In genomic region chr1:77889240-77889637, GRCh38 we compare ENCODE assay signal across 8 cellular contexts. TPM values are rescaled to one million over a fixed set of nuclear protein-coding genes. Genes with fewer than 3 reads are reported as not detected.
DNase-seq lines count a peak whose midpoint lies in the region; ATAC-seq, FAIRE-seq and TF ChIP-seq lines count a peak whose summit lies in the region.

No MANE protein-coding gene starts in this region.

- CTCF ChIA-PET in HepG2 (lab: Yijun Ruan, JAX; ENCODE audit: low intra/inter-chr PET ratio, low total read pairs), result no interaction called here

- TF ChIP-seq POLR2A in HepG2 (IDR thresholded peaks at IDR 0.05; ENCODE audit: insufficient read depth in 1 of 2, low read depth in 2 of 2, low read length in 2 of 2) (no peak), transverse colon (IDR thresholded peaks at IDR 0.05) (no peak)

- H4K20me1 ChIP-seq in HepG2 (ENCODE audit: insufficient read depth, low read length), result no peaks in the 10 kb centered on the region

- no peak for TF ChIP-seq CTCF in GM12865 (IDR thresholded peaks at IDR 0.05; ENCODE audit: insufficient read depth, low read depth, low read length, missing control alignments)
- no peak for TF ChIP-seq CTCF in colonic mucosa (IDR thresholded peaks at IDR 0.05)
- no peak for TF ChIP-seq CTCF in HepG2 (CRISPR knock-in tag; IDR thresholded peaks at IDR 0.05)
- TF ChIP-seq CTCF in transverse colon (IDR thresholded peaks at IDR 0.05), result no peak

- peak overlapping the region; percentile 86 for H2AFZ ChIP-seq in HepG2 (ENCODE audit: low read length)

- in situ Hi-C loops in HepG2 (cut with HindIII; ENCODE audit: extremely low pct_ligation_motif_present, low pct_unique_long_range_greater_than_20kb), result no loop called here
- in situ Hi-C loops in transverse colon (cut with MboI; ENCODE audit: low pct_ligation_motif_present in 1 of 4, low pct_unique_long_range_greater_than_20kb in 1 of 4, low sequenced_read_pairs in 3 of 4), result no loop called here

- POLR2A ChIA-PET in HepG2 (lab: Yijun Ruan, JAX), result interaction anchor here (1.3 to 2.3 kb wide), 4 partner anchors 10 to 115 kb away, joined by 4 to 12 read pairs (median 8); partner anchors contain the start of genes DNAJB4 and FUBP1

- ATAC-seq in HepG2, result peak; percentile 44
- ATAC-seq in HG03135 (IDR thresholded peaks at IDR 0.05; ENCODE audit: unreplicated experiment), result no peak
- ATAC-seq in HG03095 (IDR thresholded peaks at IDR 0.05; ENCODE audit: unreplicated experiment), result no peak

- H3K9ac ChIP-seq in colonic mucosa (ENCODE audit: low read depth in 2 of 2, low read length in 2 of 2) (peak overlapping the region; percentile 63 to 66), HepG2 (ENCODE audit: insufficient read depth, low read depth, low read length) (peak overlapping the region; percentile 68)

- under 1% methylated on average over 9 of the region's 9 CpGs for WGBS in HepG2 (ENCODE audit: low lambda C conversion rate)
- 0 to 7% methylated on average over 5 to 9 of the region's 9 CpGs for WGBS in transverse colon (ENCODE audit: low coverage in 1 of 2), 2 donors

- DNase-seq in GM12865 (ENCODE audit: low read depth), result no peak
- peak; percentile 48 for DNase-seq in Kasumi-1 (lab: John Stamatoyannopoulos, UW)
- DNase-seq in colonic mucosa, result no peak
- DNase-seq in HepG2 (ENCODE audit: low spot score), result peak; percentile 24
- no peak for DNase-seq in transverse colon
- no peak for DNase-seq in NCI-H187 treated with DMSO at 0.1 percent for 48 hours (lab: John Stamatoyannopoulos, UW)

- H3K27ac ChIP-seq in colonic mucosa, result peak overlapping the region; percentile 65
- peak overlapping the region; percentile 51 for H3K27ac ChIP-seq in HepG2 (ENCODE audit: extremely low read length, insufficient read depth, low read length)
- peak overlapping the region; percentile 85 to 95 (median 86) for H3K27ac ChIP-seq in transverse colon

- TF ChIP-seq EP300 in HepG2 (IDR thresholded peaks at IDR 0.05; ENCODE audit: low read depth in 2 of 2, low read length in 2 of 2) (no peak), HepG2 (CRISPR knock-in tag; IDR thresholded peaks at IDR 0.05; ENCODE audit: borderline replicate concordance) (no peak), transverse colon (IDR thresholded peaks at IDR 0.05; ENCODE audit: low read depth) (no peak)

- intact Hi-C loops in colonic mucosa (cut with DNase I) (loop anchor here (5.0 kb wide), 1 partner anchor 57 kb away; no protein-coding TSS in a partner anchor), HepG2 (cut with micrococcal nuclease; ENCODE audit: unreplicated experiment) (loop anchor here (5.0 kb wide), 2 partner anchors 62 to 132 kb away; partner anchors contain the start of gene USP33), transverse colon (cut with DNase I; ENCODE audit: low total_unique reads) (loop anchor here (5.0 kb wide), 1 partner anchor 52 kb away; no protein-coding TSS in a partner anchor)

- H3K4me3 ChIP-seq in GM12865 (ENCODE audit: low read depth, low read length), result peak overlapping the region; percentile 40
- peak overlapping the region; percentile 47 for H3K4me3 ChIP-seq in colonic mucosa
- H3K4me3 ChIP-seq in HepG2 (replicated peaks in 1 of 3; ENCODE audit: insufficient read depth in 1 of 3, low read depth in 2 of 3, low read length in 3 of 3), result peak overlapping the region; percentile 71 to 96 (median 85)
- H3K4me3 ChIP-seq in transverse colon, result peak overlapping the region; percentile 56 to 82 (median 72)

- H3K36me3 ChIP-seq in colonic mucosa, result no peaks in the 10 kb centered on the region
- H3K36me3 ChIP-seq in HepG2 (replicated peaks in 1 of 2; ENCODE audit: control insufficient read depth in 1 of 2, insufficient read depth in 2 of 2, low read length in 2 of 2), result no peaks in the 10 kb centered on the region
- H3K36me3 ChIP-seq in transverse colon, result no peaks in the 10 kb centered on the region

- H3K27me3 ChIP-seq in colonic mucosa (no peaks in the 10 kb centered on the region), HepG2 (ENCODE audit: control insufficient read depth in 1 of 2, insufficient read depth in 2 of 2, low read length in 2 of 2) (no peaks in the 10 kb centered on the region; a peak in 1 of 5 replicates), transverse colon (peaks cover 10% of the 10 kb centered on the region)

- no TSS peak for BruUV-seq in HepG2 (replicated peaks; lab: Mats Ljungman, UMichigan)

- H3K9me3 ChIP-seq in colonic mucosa (no peaks in the 10 kb centered on the region), HepG2 (ENCODE audit: low read length) (no peaks in the 10 kb centered on the region), transverse colon (no peaks in the 10 kb centered on the region)

- H3K79me2 ChIP-seq in HepG2 (ENCODE audit: insufficient read depth, low read length), result no peaks in the 10 kb centered on the region

- FAIRE-seq in HepG2 (lab: Jason Lieb, UNC), result peak; percentile 40

- H3K4me2 ChIP-seq in HepG2 (ENCODE audit: low read depth, low read length), result peak overlapping the region; percentile 96

- TF ChIP-seq RAD21 in HepG2 (CRISPR knock-in tag; IDR thresholded peaks at IDR 0.05), result no peak

- H3K4me1 ChIP-seq in colonic mucosa, result no peaks in the 10 kb centered on the region
- H3K4me1 ChIP-seq in HepG2 (ENCODE audit: insufficient read depth, low read length), result peaks cover 13% of the 10 kb centered on the region
- peaks cover 0 to 22% (median 3%) of the 10 kb centered on the region in 4 donors for H3K4me1 ChIP-seq in transverse colon

TF ChIP-seq in HepG2, 621 proteins besides CTCF, POLR2A, EP300 and RAD21:
- TF ChIP-seq ZBTB25 (CRISPR knock-in tag; IDR thresholded peaks at IDR 0.05) (no peak), YY1 (IDR thresholded peaks at IDR 0.05; ENCODE audit: insufficient read depth, insufficient replicate concordance, low read depth, low read length) (no peak), NAIF1 (CRISPR knock-in tag; IDR thresholded peaks at IDR 0.05; ENCODE audit: borderline replicate concordance) (peak; percentile 99), ZNF761 (CRISPR knock-in tag; conservative IDR thresholded peaks at IDR 0.05) (no peak), ZNF781 (CRISPR knock-in tag; IDR thresholded peaks at IDR 0.05; ENCODE audit: borderline replicate concordance, not compliant biosample characterization) (no peak)

RNA-seq across cellular contexts. Expression of gene NEXN, which starts 0.8 kb away (rescaled TPM):
- 10 to 100 TPM in 1 of 2 donors, 1 to 10 TPM in 1; 1.0 to 10.9 TPM for total RNA-seq in colonic mucosa
- 0.97 and 1.1 TPM in 2 replicates for total RNA-seq in HepG2 (2016; rRNA removed; fragmentation: Illumina TruSeq; extraction: Trizol)
- total RNA-seq in HepG2 (2016; cell fraction: cytosol; rRNA removed; fragmentation: Illumina TruSeq; extraction: Trizol; ENCODE audit: low read depth), result 0.35 and 0.40 TPM in 2 replicates
- total RNA-seq in HepG2 (2016; cell fraction: insoluble cytoplasmic fraction; rRNA removed; fragmentation: Illumina TruSeq; extraction: Trizol), result 1.1 TPM in 2 replicates
- 0.43 and 0.59 TPM in 2 replicates for total RNA-seq in HepG2 (2016; cell fraction: membrane; rRNA removed; fragmentation: Illumina TruSeq; extraction: Trizol)
- 0.78 and 0.97 TPM in 2 replicates for total RNA-seq in HepG2 (2016; cell fraction: nucleus; rRNA removed; fragmentation: Illumina TruSeq; extraction: Trizol)
- 0.07 and 0.14 TPM in 2 replicates for polyA plus RNA-seq in HepG2 (2011; rRNA removed)
- 0.03 and 0.05 TPM in 2 replicates for polyA plus RNA-seq in HepG2 (2011; cell fraction: cytosol; rRNA removed)
- polyA plus RNA-seq in HepG2 (2011; cell fraction: nucleus; rRNA removed), result 0.19 and 0.42 TPM in 2 replicates
- polyA plus RNA-seq in HepG2 (2012), result 0.29 and 0.50 TPM in 2 replicates
- 0.18 and 0.24 TPM in 2 replicates for polyA plus RNA-seq in HepG2 (2016; cell fraction: cytosol; fragmentation: Illumina TruSeq; extraction: Trizol; ENCODE audit: low read depth)
- polyA plus RNA-seq in HepG2 (2016; cell fraction: insoluble cytoplasmic fraction; fragmentation: Illumina TruSeq; extraction: Trizol; ENCODE audit: low read depth), result 2.6 and 2.9 TPM in 2 replicates
- polyA plus RNA-seq in HepG2 (2016; cell fraction: membrane; fragmentation: Illumina TruSeq; extraction: Trizol; ENCODE audit: low read depth), result 0.39 and 0.52 TPM in 2 replicates
- polyA plus RNA-seq in HepG2 (2016; cell fraction: nucleus; fragmentation: Illumina TruSeq; extraction: Trizol; ENCODE audit: insufficient read depth, low read depth), result 3.0 and 5.3 TPM in 2 replicates
- polyA minus RNA-seq in HepG2 (2011; rRNA and poly(A)+ RNA removed; ENCODE audit: low replicate concordance), result not detected in 2 replicates
- not detected in 2 replicates for polyA minus RNA-seq in HepG2 (2011; cell fraction: cytosol; rRNA and poly(A)+ RNA removed)
- 0.52 and 1.2 TPM in 2 replicates for polyA minus RNA-seq in HepG2 (2011; cell fraction: nucleus; rRNA and poly(A)+ RNA removed)
- 10 to 100 TPM in 3 of 4 donors, 1 to 10 TPM in 1; 9.7 to 32.2 (median 17.0) TPM for total RNA-seq in transverse colon

Comparison
In these comparisons a context has a peak if more than half of its experiments do, and no peak if none do; other contexts are left out.
1. DNase-seq: peak in Kasumi-1 (2 of 2) and HepG2 (single experiment); none in GM12865 (single experiment), colonic mucosa (single experiment), transverse colon (single experiment) and NCI-H187 treated with DMSO at 0.1 percent for 48 hours (single experiment).
2. Peak in every context shown above with its lines, with median percentiles within 50 percentile points of each other: H3K4me3 ChIP-seq and H3K27ac ChIP-seq.